In the genomic region with DNA sequence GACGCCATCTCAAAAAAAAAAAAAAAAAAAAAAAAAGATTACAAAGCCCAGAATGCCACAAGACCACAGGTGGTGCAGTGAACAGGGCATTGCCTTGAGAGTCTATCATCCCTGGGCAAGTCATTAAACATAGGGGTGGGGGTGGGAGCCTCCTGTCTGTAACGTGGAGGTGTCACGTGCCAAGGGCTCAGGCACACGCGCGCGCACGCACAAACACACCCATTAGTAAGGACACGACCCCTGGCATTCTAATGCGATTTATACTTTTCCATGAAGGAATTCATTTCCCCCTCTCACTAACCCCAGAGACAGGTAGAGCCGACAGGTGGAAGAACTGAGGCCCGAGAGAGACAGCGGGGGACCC, we compare ENCODE assay signal across 8 cellular contexts. TPM values are rescaled to one million over a fixed set of nuclear protein-coding genes. Genes with fewer than 3 reads are reported as not detected.
A peak's percentile ranks its signal among the peaks of the same experiment; 100 is the strongest.
DNase-seq lines count a peak whose midpoint lies in the region; ATAC-seq and TF ChIP-seq lines count a peak whose summit lies in the region.

No MANE protein-coding gene starts in this region.

- no peaks in the 10 kb centered on the region for H3K79me1 ChIP-seq in mesendoderm (ENCODE audit: low read length)

- H3K4me1 ChIP-seq in BLaER1 treated with 17β-estradiol and CSF1 and Interleukin-3, amounts not matched to agents 10 nM and 100 nM = peaks cover 14 to 32% (median 24%) of the 10 kb centered on the region in 10 experiments
- H3K4me1 ChIP-seq in body of pancreas (peaks cover 38% of the 10 kb centered on the region), mesendoderm (ENCODE audit: control insufficient read depth, low read depth, low read length) (peaks cover 9% of the 10 kb centered on the region)

- H3K4me3 ChIP-seq in BLaER1 treated with 17β-estradiol and CSF1 and Interleukin-3, amounts not matched to agents 10 nM and 100 nM = peak overlapping the region; percentile 58 to 78 (median 71)
- peak overlapping the region; percentile 57 for H3K4me3 ChIP-seq in body of pancreas
- H3K4me3 ChIP-seq in mesendoderm (ENCODE audit: low read length) = no peak overlapping the region

- no peak overlapping the region for H4K5ac ChIP-seq in mesendoderm (ENCODE audit: low read length)

- H3K4ac ChIP-seq in mesendoderm (ENCODE audit: low read depth, low read length) = no peak overlapping the region

- peaks cover 0 to 28% (median 17%) of the 10 kb centered on the region in 11 experiments; a peak in 8 of 22 replicates for H4K20me1 ChIP-seq in BLaER1 treated with 17β-estradiol and CSF1 and Interleukin-3, amounts not matched to agents 10 nM and 100 nM

- H4K8ac ChIP-seq in mesendoderm (ENCODE audit: low read depth, low read length) = no peak overlapping the region

- no peak overlapping the region for H3K56ac ChIP-seq in mesendoderm (ENCODE audit: low read length)

- intact Hi-C loops in body of pancreas (cut with DNase I) = no loop called here

- H2AK5ac ChIP-seq in mesendoderm (ENCODE audit: low read length) = no peak overlapping the region

- H3K9me3 ChIP-seq in BLaER1 treated with 17β-estradiol and CSF1 and Interleukin-3, amounts not matched to agents 10 nM and 100 nM (replicated peaks in 1 of 11) = peaks cover 0 to 13% (median 9%) of the 10 kb centered on the region in 11 experiments; a peak in 13 of 22 replicates
- H3K9me3 ChIP-seq in body of pancreas = no peaks in the 10 kb centered on the region

- no peak overlapping the region for H2BK15ac ChIP-seq in mesendoderm (replicated peaks; ENCODE audit: low read depth)

- no peak overlapping the region for H3K18ac ChIP-seq in mesendoderm (ENCODE audit: low read length)

- H3K9ac ChIP-seq in BLaER1 treated with 17β-estradiol and CSF1 and Interleukin-3, amounts not matched to agents 10 nM and 100 nM = peak overlapping the region; percentile 42 to 83 (median 66); a peak in 20 of 22 replicates
- H3K9ac ChIP-seq in mesendoderm (ENCODE audit: low read length) = no peak overlapping the region

- peak in 1 of 7 experiments; percentile 13 for TF ChIP-seq CTCF in body of pancreas (IDR thresholded peaks at IDR 0.05)

- DNase-seq in Kasumi-1 (lab: John Stamatoyannopoulos, UW) (peak; percentile 17 to 27), body of pancreas (peak; percentile 49 to 68 (median 60)), mesendoderm (no peak), NCI-H1092 (lab: John Stamatoyannopoulos, UW) (no peak), GM19240 (ENCODE audit: insufficient read length, low spot score) (no peak)

- no peak overlapping the region for H2BK120ac ChIP-seq in mesendoderm (ENCODE audit: low read depth, low read length)

- ATAC-seq in body of pancreas (peak; percentile 16), GM21367 (IDR thresholded peaks at IDR 0.05; ENCODE audit: unreplicated experiment) (no peak), esophagus mucosa (no peak)

- TF ChIP-seq POLR2A in body of pancreas (IDR thresholded peaks at IDR 0.05) = no peak

- WGBS in body of pancreas, 2 donors = 0 to 3% methylated on average over 11 to 13 of the region's 13 CpGs
- no CpG with 5 or more reads among the region's 13 CpGs for WGBS in mesendoderm (ENCODE audit: extremely low coverage, insufficient coverage, low lambda C conversion rate)

- no peaks in the 10 kb centered on the region for H3K36me3 ChIP-seq in BLaER1 treated with 17β-estradiol and CSF1 and Interleukin-3, amounts not matched to agents 10 nM and 100 nM
- H3K36me3 ChIP-seq in body of pancreas (replicated peaks in 1 of 2; ENCODE audit: insufficient read depth in 1 of 2, low read depth in 2 of 2) (no peaks in the 10 kb centered on the region), mesendoderm (ENCODE audit: control insufficient read depth, insufficient read depth, low read length) (no peaks in the 10 kb centered on the region)

- H3K23ac ChIP-seq in mesendoderm (ENCODE audit: low read length) = no peak overlapping the region

- peak overlapping the region in 1 of 11 experiments; percentile 28; a peak in 2 of 22 replicates for H3K27ac ChIP-seq in BLaER1 treated with 17β-estradiol and CSF1 and Interleukin-3, amounts not matched to agents 10 nM and 100 nM
- H3K27ac ChIP-seq in body of pancreas = peak overlapping the region; percentile 74 to 92 (median 88)
- no peak overlapping the region for H3K27ac ChIP-seq in mesendoderm (ENCODE audit: low read depth, low read length)

- H2BK5ac ChIP-seq in mesendoderm (ENCODE audit: low read length) = no peak overlapping the region

- no peaks in the 10 kb centered on the region for H3K79me2 ChIP-seq in mesendoderm (ENCODE audit: control insufficient read depth, insufficient read depth, low read length)

- H3K4me2 ChIP-seq in BLaER1 treated with 17β-estradiol and CSF1 and Interleukin-3, amounts not matched to agents 10 nM and 100 nM = peak overlapping the region; percentile 90 to 99 (median 98)
- H3K4me2 ChIP-seq in mesendoderm (ENCODE audit: low read length) = peak overlapping the region; percentile 15

- H3K27me3 ChIP-seq in BLaER1 treated with 17β-estradiol and CSF1 and Interleukin-3, amounts not matched to agents 10 nM and 100 nM = peaks cover 52 to 59% (median 58%) of the 10 kb centered on the region in 11 experiments
- H3K27me3 ChIP-seq in body of pancreas = no peaks in the 10 kb centered on the region
- H3K27me3 ChIP-seq in mesendoderm (ENCODE audit: insufficient read depth, low read length, poor library complexity) = peaks cover 23% of the 10 kb centered on the region

RNA-seq across cellular contexts. Expression of gene GCAT, which starts 5.8 kb away (rescaled TPM):
- total RNA-seq in body of pancreas (10 to 100 TPM; 31.6 to 42.5 TPM), esophagus mucosa (21.7 TPM)
- polyA plus RNA-seq in mesendoderm (2013, experiment 1 of 2) = 6.8 TPM
- 6.9 TPM for polyA plus RNA-seq in mesendoderm (2013, experiment 2 of 2)

RNA-seq across cellular contexts. Expression of gene GALR3, which starts 21.3 kb away (rescaled TPM):
- total RNA-seq in body of pancreas (not detected), esophagus mucosa (0.32 TPM)
- not detected for polyA plus RNA-seq in mesendoderm (2013, experiment 1 of 2)
- polyA plus RNA-seq in mesendoderm (2013, experiment 2 of 2) = 0.03 TPM

RNA-seq across cellular contexts. Expression of gene ANKRD54, which starts 42.2 kb away (rescaled TPM):
- 10 to 100 TPM; 38.1 to 88.0 TPM for total RNA-seq in body of pancreas
- 8.0 TPM for polyA plus RNA-seq in mesendoderm (2013, experiment 1 of 2)
- polyA plus RNA-seq in mesendoderm (2013, experiment 2 of 2) = 9.1 TPM
- total RNA-seq in esophagus mucosa = 14.2 TPM

RNA-seq across cellular contexts. Expression of gene EIF3L, which starts 47.3 kb away (rescaled TPM):
- total RNA-seq in body of pancreas (100 to 1,000 TPM; 139 to 230 TPM), esophagus mucosa (358 TPM)
- polyA plus RNA-seq in mesendoderm (2013, experiment 1 of 2) = 600 TPM
- polyA plus RNA-seq in mesendoderm (2013, experiment 2 of 2) = 594 TPM

Comparison
In these comparisons a context has a peak if more than half of its experiments do, and no peak if none do; other contexts are left out.
1. DNase-seq: peak in Kasumi-1 (2 of 2) and body of pancreas (4 of 4); none in mesendoderm (single experiment), NCI-H1092 (single experiment) and GM19240 (single experiment).